Comparison of ENCODE assay signal across 31 cellular contexts in the genomic region with DNA sequence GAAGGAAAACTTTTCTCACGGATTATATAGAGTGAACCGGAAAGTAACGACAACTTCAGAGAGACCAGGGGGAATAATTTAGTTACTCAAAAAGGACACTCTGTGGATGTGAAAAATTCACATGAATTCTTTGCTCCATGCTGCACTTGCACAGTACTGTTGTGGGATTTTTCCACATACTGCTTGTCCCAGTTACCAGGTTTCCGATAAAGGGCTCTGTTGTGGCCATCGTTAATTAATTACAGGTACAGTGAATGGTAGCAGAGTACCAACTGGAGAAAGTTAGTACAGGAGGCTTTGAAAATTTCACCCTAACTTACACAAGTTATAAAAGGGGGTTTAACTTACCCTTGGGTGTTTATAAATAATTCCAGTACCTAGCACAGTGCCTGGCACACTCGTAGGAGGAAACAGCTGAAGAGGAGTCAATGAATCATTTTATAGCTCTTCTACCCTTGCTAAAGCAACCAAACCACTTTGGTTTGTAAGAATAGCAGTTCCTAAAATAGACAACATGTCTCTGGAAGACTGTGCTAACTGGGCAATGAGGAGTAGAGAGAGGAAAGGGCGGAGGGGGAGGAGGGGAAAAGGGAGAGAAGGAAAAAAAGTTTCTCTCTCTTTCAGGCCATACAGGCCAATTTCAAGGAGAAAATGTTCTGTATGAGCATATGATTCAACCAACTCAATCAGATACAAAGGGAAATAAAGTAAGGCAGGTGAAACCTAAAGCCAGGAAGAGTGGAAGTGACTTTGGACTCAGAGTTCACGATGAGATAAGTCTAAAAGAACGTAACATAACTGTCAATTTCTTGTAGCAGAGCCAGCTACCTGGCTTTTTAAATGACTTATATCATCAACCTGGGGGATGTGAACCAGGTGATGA.
DNase-seq lines count a peak whose midpoint lies in the region; ATAC-seq, FAIRE-seq and TF ChIP-seq lines count a peak whose summit lies in the region.
"Had no signal": no experiment of that assay in that cellular context is flagged by ENCODE, and none has a peak within 500 bp of the region (broad histone marks: within the 10 kb centered on the region; RNA-seq: fewer than 3 reads in every experiment).

No MANE protein-coding gene starts in this region.

- intact Hi-C loops in left ventricle myocardium superior (cut with micrococcal nuclease): no loop called here
- intact Hi-C loops in HepG2 (cut with micrococcal nuclease; ENCODE audit: unreplicated experiment): loop anchor here (1.0 kb wide), 1 partner anchor 96 kb away; no protein-coding TSS in a partner anchor
- intact Hi-C loops in transverse colon (cut with DNase I; ENCODE audit: low total_unique reads): no loop called here
- intact Hi-C loops in vagina (cut with DNase I): no loop called here

- peaks cover 8% of the 10 kb centered on the region for H3K27me3 Mint-ChIP-seq in neural progenitor cell (ENCODE audit: insufficient read depth, low read depth)

- no peak overlapping the region for H3K9ac ChIP-seq in HepG2 (ENCODE audit: insufficient read depth, low read depth, low read length)
- H3K9ac ChIP-seq in neural progenitor cell: no peak overlapping the region

- no peaks in the 10 kb centered on the region for H3K9me3 ChIP-seq in cardiac muscle cell (ENCODE audit: low read depth)
- H3K9me3 ChIP-seq in HepG2 (ENCODE audit: low read length): no peaks in the 10 kb centered on the region
- H3K9me3 ChIP-seq in neural progenitor cell (ENCODE audit: low read depth): no peaks in the 10 kb centered on the region
- H3K9me3 ChIP-seq in transverse colon: no peaks in the 10 kb centered on the region
- H3K9me3 ChIP-seq in vagina: no peaks in the 10 kb centered on the region
- H3K9me3 ChIP-seq: Caco-2, SJCRH30 had no signal

- DNase-seq in cardiac muscle cell (ENCODE audit: low read depth in 1 of 2, low spot score in 1 of 2) (no peak), left ventricle myocardium superior (no peak), HepG2 (ENCODE audit: low spot score) (peak; percentile 7), neural progenitor cell (ENCODE audit: low spot score) (no peak), transverse colon (no peak), vagina (ENCODE audit: extremely low spot score in 2 of 2) (no peak)
- DNase-seq: Caco-2; CD8-positive, alpha-beta T cell; DND-41; GOT3; HCEC 1CT; Kasumi-1; MV-4-11; NCI-H1105 treated with DMSO at 0.1 percent for 48 hours; NCI-H146; NCI-H1930; NCI-H446 treated with DMSO at 0.1 percent for 48 hours; NCI-H526; NCI-H82; NK-92 treated with Interleukin-12 subunit alpha and Interleukin-12 subunit beta, amount 100 ng/mL, for 24 hours; PC-3; SJCRH30 had no signal

- H4K20me1 ChIP-seq in HepG2 (ENCODE audit: insufficient read depth, low read length) (no peaks in the 10 kb centered on the region), neural progenitor cell (ENCODE audit: low read depth) (no peaks in the 10 kb centered on the region)

- TF ChIP-seq EP300 in HepG2 (IDR thresholded peaks at IDR 0.05; ENCODE audit: low read depth in 2 of 2, low read length in 2 of 2) (no peak), HepG2 (CRISPR knock-in tag; IDR thresholded peaks at IDR 0.05; ENCODE audit: borderline replicate concordance) (no peak), transverse colon (IDR thresholded peaks at IDR 0.05; ENCODE audit: low read depth) (no peak)

- H3K4me3 ChIP-seq in cardiac muscle cell: no peak overlapping the region
- H3K4me3 ChIP-seq in HepG2 (replicated peaks in 1 of 3; ENCODE audit: insufficient read depth in 1 of 3, low read depth in 2 of 3, low read length in 3 of 3): no peak overlapping the region
- no peak overlapping the region for H3K4me3 ChIP-seq in neural progenitor cell
- H3K4me3 ChIP-seq in transverse colon: no peak overlapping the region
- H3K4me3 ChIP-seq in vagina: no peak overlapping the region
- H3K4me3 ChIP-seq: K562, SJCRH30 had no signal

- H3K4me3 Mint-ChIP-seq in neural progenitor cell: no peak overlapping the region
- H3K4me3 Mint-ChIP-seq: B cell; CD8-positive, alpha-beta T cell had no signal

- peak overlapping the region; percentile 64 for H3K27ac ChIP-seq in cardiac muscle cell
- H3K27ac ChIP-seq in HepG2 (ENCODE audit: extremely low read length, insufficient read depth, low read length): no peak overlapping the region
- no peak overlapping the region for H3K27ac ChIP-seq in neural progenitor cell
- H3K27ac ChIP-seq in transverse colon: peak overlapping the region in 3 of 4 donors; percentile 31 to 56 (median 51)
- H3K27ac ChIP-seq in vagina: no peak overlapping the region
- H3K27ac ChIP-seq: 22Rv1, C4-2B, HL-60, SJCRH30 had no signal

- 66% methylated on average over 9 of the region's 9 CpGs for WGBS in HepG2 (ENCODE audit: low lambda C conversion rate)
- 75 to 77% methylated on average over 7 to 9 of the region's 9 CpGs for WGBS in transverse colon (ENCODE audit: low coverage in 1 of 2), 2 donors

- ATAC-seq in left ventricle myocardium superior: no peak
- no peak; the same call in 2 of the 3 replicates for ATAC-seq in HepG2
- ATAC-seq in HG03378 (IDR thresholded peaks at IDR 0.05; ENCODE audit: unreplicated experiment): no peak
- no peak for ATAC-seq in GM18861 (IDR thresholded peaks at IDR 0.05; ENCODE audit: unreplicated experiment)
- ATAC-seq: CD8-positive, alpha-beta T cell; K562; PC-3; Right ventricle myocardium inferior; SK-N-SH treated with all-trans-retinoic acid at 6 μM for 48 hours had no signal

- POLR2A ChIA-PET in HepG2 (lab: Yijun Ruan, JAX): no interaction called here

- no peaks in the 10 kb centered on the region for H3K4me1 Mint-ChIP-seq in neural progenitor cell
- H3K4me1 Mint-ChIP-seq: B cell had no signal

- peak overlapping the region; percentile 4 for H3K27ac Mint-ChIP-seq in neural progenitor cell
- H3K27ac Mint-ChIP-seq: B cell; CD8-positive, alpha-beta T cell had no signal

- TF ChIP-seq POLR2A in HepG2 (IDR thresholded peaks at IDR 0.05; ENCODE audit: insufficient read depth in 1 of 2, low read depth in 2 of 2, low read length in 2 of 2) (no peak), transverse colon (IDR thresholded peaks at IDR 0.05) (no peak), vagina (IDR thresholded peaks at IDR 0.05) (no peak)

- CTCF ChIA-PET in HepG2 (lab: Yijun Ruan, JAX; ENCODE audit: low intra/inter-chr PET ratio, low total read pairs): no interaction called here

- no peaks in the 10 kb centered on the region for H3K79me2 ChIP-seq in HepG2 (ENCODE audit: insufficient read depth, low read length)
- H3K79me2 ChIP-seq in neural progenitor cell (ENCODE audit: low read depth): no peaks in the 10 kb centered on the region

- H3K4me2 ChIP-seq in HepG2 (ENCODE audit: low read depth, low read length) (peak overlapping the region; percentile 15), neural progenitor cell (no peak overlapping the region)

- H3K4me1 ChIP-seq in cardiac muscle cell (ENCODE audit: low read depth) (peaks cover 20% of the 10 kb centered on the region), HepG2 (ENCODE audit: insufficient read depth, low read length) (peaks cover 16% of the 10 kb centered on the region), neural progenitor cell (no peaks in the 10 kb centered on the region), transverse colon (peaks cover 0 to 4% (median 0%) of the 10 kb centered on the region in 4 donors), vagina (no peaks in the 10 kb centered on the region)
- H3K4me1 ChIP-seq: SJCRH30 had no signal

- TF ChIP-seq CTCF in cardiac muscle cell (IDR thresholded peaks at IDR 0.05; ENCODE audit: low read depth, low read length) (no peak), HepG2 (CRISPR knock-in tag; IDR thresholded peaks at IDR 0.05) (no peak), neural progenitor cell (IDR thresholded peaks at IDR 0.05) (no peak), transverse colon (IDR thresholded peaks at IDR 0.05) (no peak), vagina (IDR thresholded peaks at IDR 0.05) (no peak)

- peaks cover 2% of the 10 kb centered on the region for H3K9me3 Mint-ChIP-seq in neural progenitor cell
- H3K9me3 Mint-ChIP-seq: CD8-positive, alpha-beta T cell had no signal

- TF ChIP-seq RAD21 in HepG2 (CRISPR knock-in tag; IDR thresholded peaks at IDR 0.05): no peak

- BruUV-seq in HepG2 (replicated peaks; lab: Mats Ljungman, UMichigan): no TSS peak

- FAIRE-seq in HepG2 (lab: Jason Lieb, UNC): no peak

- H3K27me3 ChIP-seq in cardiac muscle cell: no peaks in the 10 kb centered on the region
- H3K27me3 ChIP-seq in HepG2 (ENCODE audit: control insufficient read depth in 1 of 2, insufficient read depth in 2 of 2, low read length in 2 of 2): 0 out of 5 replicates have a peak, but pooled peaks cover 0 to 3% of the 10 kb centered on the region in 2 experiments
- H3K27me3 ChIP-seq in neural progenitor cell: no peaks in the 10 kb centered on the region
- no peaks in the 10 kb centered on the region for H3K27me3 ChIP-seq in transverse colon
- H3K27me3 ChIP-seq in vagina: no peaks in the 10 kb centered on the region
- H3K27me3 ChIP-seq: SJCRH30 had no signal

- H3F3A ChIP-seq in neural progenitor cell (ENCODE audit: low read depth): no peaks in the 10 kb centered on the region

- no peak overlapping the region for H2AFZ ChIP-seq in HepG2 (ENCODE audit: low read length)
- H2AFZ ChIP-seq in neural progenitor cell (replicated peaks): peak overlapping the region; percentile 91

- H3K36me3 ChIP-seq in cardiac muscle cell (no peaks in the 10 kb centered on the region), HepG2 (replicated peaks in 1 of 2; ENCODE audit: control insufficient read depth in 1 of 2, insufficient read depth in 2 of 2, low read length in 2 of 2) (no peaks in the 10 kb centered on the region), neural progenitor cell (no peaks in the 10 kb centered on the region), transverse colon (no peaks in the 10 kb centered on the region), vagina (no peaks in the 10 kb centered on the region)
- H3K36me3 ChIP-seq: SJCRH30 had no signal

- in situ Hi-C loops in HepG2 (cut with HindIII; ENCODE audit: extremely low pct_ligation_motif_present, low pct_unique_long_range_greater_than_20kb): no loop called here
- in situ Hi-C loops in transverse colon (cut with MboI; ENCODE audit: low pct_ligation_motif_present in 1 of 4, low pct_unique_long_range_greater_than_20kb in 1 of 4, low sequenced_read_pairs in 3 of 4): no loop called here

- H3K36me3 Mint-ChIP-seq in neural progenitor cell: no peaks in the 10 kb centered on the region
- H3K36me3 Mint-ChIP-seq: CD8-positive, alpha-beta T cell had no signal

Comparison
In these comparisons a context has a peak if more than half of its experiments do, and no peak if none do; other contexts are left out.
1. H3K27ac ChIP-seq: peak in cardiac muscle cell (single experiment) and transverse colon (3 of 4); none in HepG2 (single experiment), neural progenitor cell (single experiment) and vagina (single experiment).